In genomic region chr15:78932216-78932808, GRCh38 we compare ENCODE assay signal across 17 cellular contexts. TPM values are rescaled to one million over a fixed set of nuclear protein-coding genes. Genes with fewer than 3 reads are reported as not detected.
A peak's percentile ranks its signal among the peaks of the same experiment; 100 is the strongest.
DNase-seq lines count a peak whose midpoint lies in the region; ATAC-seq and TF ChIP-seq lines count a peak whose summit lies in the region.
"Had no signal": no experiment of that assay in that cellular context is flagged by ENCODE, and none has a peak within 500 bp of the region (broad histone marks: within the 10 kb centered on the region; RNA-seq: fewer than 3 reads in every experiment).

No MANE protein-coding gene starts in this region.

- WGBS in spleen, 5 donors, result 80 to 95% (median 93%) methylated on average over 13 of the region's 13 CpGs

- peaks cover 100% of the 10 kb centered on the region for H3K36me3 Mint-ChIP-seq in dendritic cell treated with granulocyte-macrophage colony-stimulating factor and Interleukin-4, amounts not matched to agents 40 ng/mL and 50 ng/mL, for 4 days (ENCODE audit: low read depth)

- H3K4me3 ChIP-seq in spleen, result no peak overlapping the region
- H3K4me3 ChIP-seq: GM23248, Peyer's patch had no signal

- H3K9me3 ChIP-seq in spleen, result no peaks in the 10 kb centered on the region
- H3K9me3 ChIP-seq: Peyer's patch had no signal

- TF ChIP-seq CTCF in RWPE1 (conservative IDR thresholded peaks at IDR 0.05; ENCODE audit: low read depth) (no peak), spleen (IDR thresholded peaks at IDR 0.05 in 8 of 11, conservative IDR thresholded peaks at IDR 0.05 in 3 of 11) (no peak)

- in situ Hi-C loops in GM18951 (cut with MboI; ENCODE audit: low sequenced_read_pairs, unreplicated experiment), result no loop called here

- CTCF ChIA-PET in RWPE1 (lab: Yijun Ruan, JAX), result no interaction called here

- POLR2A ChIA-PET in RWPE1 (lab: Yijun Ruan, JAX; ENCODE audit: low non-redundant PET), result no interaction called here

- no peak for DNase-seq in RWPE1 (ENCODE audit: low spot score)
- DNase-seq in spleen, result peak; percentile 63
- no peak for DNase-seq in stimulated activated CD4-positive, alpha-beta T cell treated with anti-CD3 and anti-CD28 coated beads, Interleukin-4, amount 100 ng/mL, for 24 hours
- DNase-seq: COR-L47, DMS153, GM23248, KG1, NCI-H1092, NCI-H69, Peyer's patch, SHP77 had no signal

- H3K4me1 ChIP-seq in spleen, result peaks cover 0 to 43% (median 26%) of the 10 kb centered on the region in 6 donors
- H3K4me1 ChIP-seq: Peyer's patch had no signal

- H3K4me1 Mint-ChIP-seq in dendritic cell treated with granulocyte-macrophage colony-stimulating factor and Interleukin-4, amounts not matched to agents 40 ng/mL and 50 ng/mL, for 4 days (ENCODE audit: low read depth), result peaks cover 87% of the 10 kb centered on the region

- peak; percentile 28 for TF ChIP-seq POLR2A in GM18951 (IDR thresholded peaks at IDR 0.05; ENCODE audit: extremely low read depth, insufficient read depth, insufficient read length)
- no peak for TF ChIP-seq POLR2A in spleen (IDR thresholded peaks at IDR 0.05)

- ATAC-seq in HG03039 (IDR thresholded peaks at IDR 0.05; ENCODE audit: unreplicated experiment) (no peak), HG03432 (IDR thresholded peaks at IDR 0.05; ENCODE audit: unreplicated experiment) (no peak)
- ATAC-seq: HCT116 had no signal

- no peaks in the 10 kb centered on the region for H3K27me3 ChIP-seq in spleen (replicated peaks in 1 of 7)
- H3K27me3 ChIP-seq: Peyer's patch had no signal

- H3K36me3 ChIP-seq in spleen, result peaks cover 0 to 96% (median 46%) of the 10 kb centered on the region in 6 donors

- intact Hi-C loops in dendritic cell treated with granulocyte-macrophage colony-stimulating factor and Interleukin-4, amounts not matched to agents 40 ng/mL and 50 ng/mL, for 4 days (cut with micrococcal nuclease), result no loop called here
- intact Hi-C loops in spleen (cut with DNase I; ENCODE audit: low total_unique reads), result no loop called here

- no peaks in the 10 kb centered on the region for H3K27me3 Mint-ChIP-seq in dendritic cell treated with granulocyte-macrophage colony-stimulating factor and Interleukin-4, amounts not matched to agents 40 ng/mL and 50 ng/mL, for 4 days

- H3K9me3 Mint-ChIP-seq in dendritic cell treated with granulocyte-macrophage colony-stimulating factor and Interleukin-4, amounts not matched to agents 40 ng/mL and 50 ng/mL, for 4 days, result no peaks in the 10 kb centered on the region

- H3K4me3 Mint-ChIP-seq in dendritic cell treated with granulocyte-macrophage colony-stimulating factor and Interleukin-4, amounts not matched to agents 40 ng/mL and 50 ng/mL, for 4 days, result no peak overlapping the region

- H3K27ac ChIP-seq in RWPE1 (peak overlapping the region; percentile 88; the same call in 1 of the 2 replicates), spleen (no peak overlapping the region)
- H3K27ac ChIP-seq: GM23248, HL-60 had no signal

- peak overlapping the region; percentile 79 for H3K27ac Mint-ChIP-seq in dendritic cell treated with granulocyte-macrophage colony-stimulating factor and Interleukin-4, amounts not matched to agents 40 ng/mL and 50 ng/mL, for 4 days

RNA-seq across cellular contexts. Expression of gene CTSH, which starts 12.5 kb away (rescaled TPM):
- total RNA-seq in spleen, result 100 to 1,000 TPM; 112 to 336 (median 238) TPM
- polyA plus RNA-seq in spleen, result 100 to 1,000 TPM; 372 to 381 (median 377) TPM

RNA-seq across cellular contexts. Expression of gene MORF4L1, which starts 59.6 kb away (rescaled TPM):
- total RNA-seq in spleen, result 100 to 1,000 TPM; 191 to 271 (median 234) TPM
- 100 to 1,000 TPM; 105 to 194 (median 154) TPM for polyA plus RNA-seq in spleen
